ENCODE assay signal across 16 cellular contexts in genomic region chr7:65951837-65952578, GRCh38. TPM values are rescaled to one million over a fixed set of nuclear protein-coding genes. Genes with fewer than 3 reads are reported as not detected.
DNase-seq lines count a peak whose midpoint lies in the region; ATAC-seq, FAIRE-seq and TF ChIP-seq lines count a peak whose summit lies in the region.
"Had no signal": no experiment of that assay in that cellular context is flagged by ENCODE, and none has a peak within 500 bp of the region (broad histone marks: within the 10 kb centered on the region; RNA-seq: fewer than 3 reads in every experiment).

No MANE protein-coding gene starts in this region.

- no peak overlapping the region for H3K9ac ChIP-seq in K562 (ENCODE audit: insufficient read depth in 1 of 2, low read depth in 2 of 2, low read length in 2 of 2)
- H3K9ac ChIP-seq in HepG2 (ENCODE audit: insufficient read depth, low read depth, low read length), result no peak overlapping the region

- no peak for FAIRE-seq in K562 (lab: Jason Lieb, UNC)
- no peak for FAIRE-seq in HepG2 (lab: Jason Lieb, UNC)

- H3K9me3 ChIP-seq in HEK293 (ENCODE audit: control insufficient read depth, insufficient read depth, low read depth, low read length) (no peaks in the 10 kb centered on the region), K562 (replicated peaks; ENCODE audit: control insufficient read depth, insufficient read depth, low read depth, low read length) (no peaks in the 10 kb centered on the region), HepG2 (ENCODE audit: low read length) (no peaks in the 10 kb centered on the region)

- H2AFZ ChIP-seq in K562 (ENCODE audit: low read depth, low read length) (no peak overlapping the region), HepG2 (ENCODE audit: low read length) (no peak overlapping the region)

- BruUV-seq in K562 (replicated peaks; lab: Mats Ljungman, UMichigan), result no TSS peak
- BruUV-seq in HepG2 (replicated peaks; lab: Mats Ljungman, UMichigan), result no TSS peak

- H3K4me3 ChIP-seq in HEK293 (ENCODE audit: low read depth, low read length) (no peak overlapping the region), NB4 (ENCODE audit: low read depth, low read length) (no peak overlapping the region), K562 (no peak overlapping the region), HepG2 (replicated peaks in 1 of 3; ENCODE audit: insufficient read depth in 1 of 3, low read depth in 2 of 3, low read length in 3 of 3) (no peak overlapping the region)

- H3K27ac ChIP-seq in HEK293 (ENCODE audit: extremely low read depth, low read depth, low read length) (peak overlapping the region; percentile 62; the same call in 1 of the 2 replicates), K562 (ENCODE audit: extremely low read depth, low read depth, low read length) (no peak overlapping the region), HepG2 (ENCODE audit: extremely low read length, insufficient read depth, low read length) (no peak overlapping the region)

- H3K36me3 ChIP-seq in HEK293 (ENCODE audit: control insufficient read depth in 2 of 2, insufficient read depth in 1 of 2, low read length in 2 of 2) (peaks cover 13 to 20% of the 10 kb centered on the region in 2 experiments), K562 (ENCODE audit: control insufficient read depth, insufficient read depth, low read length) (peaks cover 37% of the 10 kb centered on the region), HepG2 (replicated peaks in 1 of 2; ENCODE audit: control insufficient read depth in 1 of 2, insufficient read depth in 2 of 2, low read length in 2 of 2) (peaks cover 4 to 27% of the 10 kb centered on the region in 2 experiments)

- H3K27me3 ChIP-seq in K562 (ENCODE audit: control insufficient read depth in 2 of 2, insufficient read depth in 2 of 2, low read length in 2 of 2), result no peaks in the 10 kb centered on the region
- no peaks in the 10 kb centered on the region for H3K27me3 ChIP-seq in HepG2 (ENCODE audit: control insufficient read depth in 1 of 2, insufficient read depth in 2 of 2, low read length in 2 of 2)

- in situ Hi-C loops in K562 (cut with MboI) (no loop called here), HepG2 (cut with HindIII; ENCODE audit: extremely low pct_ligation_motif_present, low pct_unique_long_range_greater_than_20kb) (no loop called here)

- ATAC-seq in K562, result no peak
- ATAC-seq in HepG2, result no peak
- no peak for ATAC-seq in GM21786 (IDR thresholded peaks at IDR 0.05; ENCODE audit: unreplicated experiment)
- no peak for ATAC-seq in HG02840 (IDR thresholded peaks at IDR 0.05; ENCODE audit: low FRiP score, unreplicated experiment)
- ATAC-seq: activated T-cell treated with anti-CD3 and anti-CD28 coated beads, Interleukin-2, amount 50 U/mL, for 72 hours; stimulated activated memory B cell treated with anti-CD40 and anti-IgM and Interleukin-4, amounts not matched to agents 10 μg/mL and 1 μg/mL and 100 μg/mL, for 72 hours had no signal

- DNase-seq in NB4 (ENCODE audit: low read depth) (peak; percentile 53), K562 (ENCODE audit: extremely low read depth in 1 of 4, low spot score in 3 of 4) (no peak), HepG2 (ENCODE audit: low spot score) (no peak), NCI-H82 treated with DMSO at 0.1 percent for 48 hours (lab: John Stamatoyannopoulos, UW; ENCODE audit: unreplicated experiment) (no peak)
- DNase-seq: activated CD4-positive, alpha-beta T cell treated with anti-CD3 and anti-CD28 coated beads, Interleukin-2, amount 10 ng/mL, durations not matched to agents 7 days and 5 days; activated T-cell treated with anti-CD3 and anti-CD28 coated beads, Interleukin-2, amount 50 U/mL, for 72 hours; amygdala; CD4-positive, CD25-positive, alpha-beta regulatory T cell; foreskin fibroblast; GDM1; GOT3; KBM-7 had no signal

- no peak for TF ChIP-seq EP300 in K562 (IDR thresholded peaks at IDR 0.05; ENCODE audit: low read length)
- no peak for TF ChIP-seq EP300 in HepG2 (IDR thresholded peaks at IDR 0.05; ENCODE audit: low read depth in 2 of 2, low read length in 2 of 2)
- TF ChIP-seq EP300 in HepG2 (CRISPR knock-in tag; IDR thresholded peaks at IDR 0.05; ENCODE audit: borderline replicate concordance), result no peak

- no peaks in the 10 kb centered on the region for H3K79me2 ChIP-seq in K562 (ENCODE audit: control insufficient read depth, insufficient read depth, low read length)
- no peaks in the 10 kb centered on the region for H3K79me2 ChIP-seq in HepG2 (ENCODE audit: insufficient read depth, low read length)

- 82% methylated on average over 9 of the region's 9 CpGs for WGBS in K562 (ENCODE audit: insufficient coverage, low coverage, missing lambda C conversion rate)
- 93% methylated on average over 9 of the region's 9 CpGs for WGBS in HepG2 (ENCODE audit: low lambda C conversion rate)

- TF ChIP-seq RAD21 in K562 (CRISPR knock-in tag; conservative IDR thresholded peaks at IDR 0.05 in 1 of 2, IDR thresholded peaks at IDR 0.05 in 1 of 2), result no peak
- no peak for TF ChIP-seq RAD21 in HepG2 (CRISPR knock-in tag; IDR thresholded peaks at IDR 0.05)

- H3K4me2 ChIP-seq in K562 (ENCODE audit: insufficient read depth, low read length) (no peak overlapping the region), HepG2 (ENCODE audit: low read depth, low read length) (no peak overlapping the region)

- H3K4me1 ChIP-seq in HEK293 (ENCODE audit: control insufficient read depth, insufficient read depth, low read length), result peaks cover 12% of the 10 kb centered on the region; the same call in 1 of the 2 replicates
- no peaks in the 10 kb centered on the region; a peak in 1 of 5 replicates for H3K4me1 ChIP-seq in K562 (replicated peaks in 1 of 2; ENCODE audit: control insufficient read depth in 2 of 2, insufficient read depth in 2 of 2, low read length in 2 of 2)
- H3K4me1 ChIP-seq in HepG2 (ENCODE audit: insufficient read depth, low read length), result peaks cover 4% of the 10 kb centered on the region; the same call in 1 of the 2 replicates

- intact Hi-C loops in K562 (cut with micrococcal nuclease), result no loop called here
- intact Hi-C loops in HepG2 (cut with micrococcal nuclease; ENCODE audit: unreplicated experiment), result no loop called here

- POLR2A ChIA-PET in HEK293 (lab: Yijun Ruan, JAX) (no interaction called here), K562 (lab: Yijun Ruan, JAX) (interaction anchor here (0.6 to 1.1 kb wide), 2 partner anchors 10 to 1410 kb away, joined by 3 read pairs; no protein-coding TSS in a partner anchor), HepG2 (lab: Yijun Ruan, JAX) (no interaction called here)

- no peak for TF ChIP-seq CTCF in HEK293 (tag by site-specific recombination; IDR thresholded peaks at IDR 0.05)
- no peak for TF ChIP-seq CTCF in NB4 (IDR thresholded peaks at IDR 0.05; ENCODE audit: low read depth, low read length)
- TF ChIP-seq CTCF in K562 (IDR thresholded peaks at IDR 0.05 in 2 of 3, conservative IDR thresholded peaks at IDR 0.05 in 1 of 3; ENCODE audit: insufficient read depth in 2 of 3, low read depth in 1 of 3, low read length in 3 of 3), result no peak
- TF ChIP-seq CTCF in HepG2 (CRISPR knock-in tag; IDR thresholded peaks at IDR 0.05), result no peak

- no peaks in the 10 kb centered on the region for H3K9me1 ChIP-seq in K562 (ENCODE audit: control insufficient read depth, insufficient read depth, low read length)

- CTCF ChIA-PET in HEK293 (lab: Yijun Ruan, JAX) (no interaction called here), K562 (lab: Yijun Ruan, JAX; ENCODE audit: low intra/inter-chr PET ratio) (no interaction called here), HepG2 (lab: Yijun Ruan, JAX; ENCODE audit: low intra/inter-chr PET ratio, low total read pairs) (no interaction called here)

- TF ChIP-seq POLR2A in NB4 (IDR thresholded peaks at IDR 0.05; ENCODE audit: extremely low read depth, insufficient read length) (no peak), K562 (conservative IDR thresholded peaks at IDR 0.05) (no peak), HepG2 (IDR thresholded peaks at IDR 0.05; ENCODE audit: insufficient read depth in 1 of 2, low read depth in 2 of 2, low read length in 2 of 2) (no peak)

- H4K20me1 ChIP-seq in K562 (replicated peaks; ENCODE audit: control insufficient read depth, insufficient read depth, low read length), result no peaks in the 10 kb centered on the region; the same call in 1 of the 2 replicates
- H4K20me1 ChIP-seq in HepG2 (ENCODE audit: insufficient read depth, low read length), result no peaks in the 10 kb centered on the region

RNA-seq across cellular contexts. Expression of gene GUSB, which starts 30.0 kb away (rescaled TPM):
- total RNA-seq in K562 (2011; cell fraction: chromatin; rRNA removed; ENCODE audit: low replicate concordance), result 200 and 412 TPM in 2 replicates
- 373 and 423 TPM in 2 replicates for total RNA-seq in K562 (2011; cell fraction: nucleolus; rRNA removed)
- total RNA-seq in K562 (2011; cell fraction: nucleoplasm; rRNA removed), result 234 and 282 TPM in 2 replicates
- total RNA-seq in K562 (2014; rRNA removed) (50.2 and 52.1 TPM in 2 replicates), K562 (2014; rRNA removed; fragmentation: Illumina TruSeq; extraction: Trizol) (42.0 and 45.8 TPM in 2 replicates), K562 (2015; rRNA removed; fragmentation: Illumina TruSeq; extraction: Trizol) (57.6 and 60.1 TPM in 2 replicates), K562 (2021) (89.4 and 101 TPM in 2 replicates), HepG2 (2016; rRNA removed; fragmentation: Illumina TruSeq; extraction: Trizol) (8.8 and 18.8 TPM in 2 replicates)
- polyA plus RNA-seq in K562 (2011; rRNA removed) (71.2 and 76.6 TPM in 2 replicates), K562 (2014; fragmentation: Illumina TruSeq; extraction: Trizol) (79.5 and 81.8 TPM in 2 replicates), K562 (2014; fragmentation: Nextera tagmentation; extraction: Ambion mirVana) (10 to 100 TPM; 22.7 to 24.2 TPM), K562 (2014; rRNA removed) (80.9 and 102 TPM in 2 replicates), HepG2 (2011; rRNA removed) (57.6 and 60.0 TPM in 2 replicates)
- 69.7 and 117 TPM in 2 replicates for polyA plus RNA-seq in K562 (2011; cell fraction: cytosol; rRNA removed)
- 294 and 516 TPM in 2 replicates for polyA plus RNA-seq in K562 (2011; cell fraction: nucleus; rRNA removed)
- 88.4 and 131 TPM in 2 replicates for polyA plus RNA-seq in K562 (2012)
- polyA minus RNA-seq in K562 (2011; rRNA and poly(A)+ RNA removed), result 50.9 and 87.7 TPM in 2 replicates
- 43.3 and 54.1 TPM in 2 replicates for polyA minus RNA-seq in K562 (2011; cell fraction: cytosol; rRNA and poly(A)+ RNA removed)
- polyA minus RNA-seq in K562 (2011; cell fraction: nucleus; rRNA and poly(A)+ RNA removed), result 41.5 and 59.5 TPM in 2 replicates
- total RNA-seq in HepG2 (2016; cell fraction: cytosol; rRNA removed; fragmentation: Illumina TruSeq; extraction: Trizol; ENCODE audit: low read depth), result 11.7 and 12.8 TPM in 2 replicates
- 7.4 and 20.2 TPM in 2 replicates for total RNA-seq in HepG2 (2016; cell fraction: insoluble cytoplasmic fraction; rRNA removed; fragmentation: Illumina TruSeq; extraction: Trizol)
- total RNA-seq in HepG2 (2016; cell fraction: membrane; rRNA removed; fragmentation: Illumina TruSeq; extraction: Trizol), result 9.2 and 10.8 TPM in 2 replicates
- 26.0 and 31.3 TPM in 2 replicates for total RNA-seq in HepG2 (2016; cell fraction: nucleus; rRNA removed; fragmentation: Illumina TruSeq; extraction: Trizol)
- 46.9 and 57.2 TPM in 2 replicates for polyA plus RNA-seq in HepG2 (2011; cell fraction: cytosol; rRNA removed)
- 214 and 218 TPM in 2 replicates for polyA plus RNA-seq in HepG2 (2011; cell fraction: nucleus; rRNA removed)
- polyA plus RNA-seq in HepG2 (2012), result 46.7 and 48.2 TPM in 2 replicates
- polyA plus RNA-seq in HepG2 (2016; cell fraction: cytosol; fragmentation: Illumina TruSeq; extraction: Trizol; ENCODE audit: low read depth), result 9.4 and 10.5 TPM in 2 replicates
- polyA plus RNA-seq in HepG2 (2016; cell fraction: insoluble cytoplasmic fraction; fragmentation: Illumina TruSeq; extraction: Trizol; ENCODE audit: low read depth), result 14.4 and 16.6 TPM in 2 replicates
- polyA plus RNA-seq in HepG2 (2016; cell fraction: membrane; fragmentation: Illumina TruSeq; extraction: Trizol; ENCODE audit: low read depth), result 10.4 and 12.2 TPM in 2 replicates
- 88.4 and 99.7 TPM in 2 replicates for polyA plus RNA-seq in HepG2 (2016; cell fraction: nucleus; fragmentation: Illumina TruSeq; extraction: Trizol; ENCODE audit: insufficient read depth, low read depth)
- polyA minus RNA-seq in HepG2 (2011; rRNA and poly(A)+ RNA removed; ENCODE audit: low replicate concordance), result 85.0 and 99.2 TPM in 2 replicates
- polyA minus RNA-seq in HepG2 (2011; cell fraction: cytosol; rRNA and poly(A)+ RNA removed), result 18.2 and 24.4 TPM in 2 replicates
- 23.9 and 27.4 TPM in 2 replicates for polyA minus RNA-seq in HepG2 (2011; cell fraction: nucleus; rRNA and poly(A)+ RNA removed)
